ENCODE assay signal across 20 cellular contexts in genomic region chr13:94395889-94396288, GRCh38.
DNase-seq lines count a peak whose midpoint lies in the region; ATAC-seq and TF ChIP-seq lines count a peak whose summit lies in the region.
"Had no signal": no experiment of that assay in that cellular context is flagged by ENCODE, and none has a peak within 500 bp of the region (broad histone marks: within the 10 kb centered on the region; RNA-seq: fewer than 3 reads in every experiment).

No MANE protein-coding gene starts in this region.

- H3K4me3 ChIP-seq in testis, result no peak overlapping the region
- H3K4me3 ChIP-seq: Peyer's patch, SJSA1 had no signal

- H3K27me3 ChIP-seq in testis, result no peaks in the 10 kb centered on the region
- H3K27me3 ChIP-seq: Peyer's patch, SJSA1 had no signal

- H3K9me3 ChIP-seq in testis, result no peaks in the 10 kb centered on the region
- H3K9me3 ChIP-seq: Caco-2, Peyer's patch, SJSA1 had no signal

- WGBS in testis, 2 donors, result 70 to 80% methylated on average over 5 of the region's 5 CpGs

- ATAC-seq in GM18511 (IDR thresholded peaks at IDR 0.05; ENCODE audit: unreplicated experiment) (peak; percentile 48), left ventricle myocardium superior (peak; percentile 79), HG03342 (IDR thresholded peaks at IDR 0.05; ENCODE audit: unreplicated experiment) (no peak)

- intact Hi-C loops in left ventricle myocardium superior (cut with micrococcal nuclease), result no loop called here
- intact Hi-C loops in testis (cut with DNase I; ENCODE audit: low total_unique reads), result no loop called here

- TF ChIP-seq CTCF in testis (IDR thresholded peaks at IDR 0.05), result no peak

- H3K27ac ChIP-seq in testis, result no peak overlapping the region
- H3K27ac ChIP-seq: Peyer's patch, SJSA1 had no signal

- TF ChIP-seq POLR2A in testis (IDR thresholded peaks at IDR 0.05), result no peak

- no peaks in the 10 kb centered on the region for H3K4me1 ChIP-seq in testis
- H3K4me1 ChIP-seq: Caco-2, Peyer's patch, SJSA1 had no signal

- no peaks in the 10 kb centered on the region for H3K36me3 ChIP-seq in testis (ENCODE audit: low read depth, missing control alignments)
- H3K36me3 ChIP-seq: Peyer's patch, SJSA1 had no signal

- DNase-seq in MV-4-11 (lab: John Stamatoyannopoulos, UW) (peak; percentile 2), left ventricle myocardium superior (no peak), testis (peak; percentile 23), NCI-H510A (lab: John Stamatoyannopoulos, UW) (no peak)
- DNase-seq in stimulated activated CD8-positive, alpha-beta memory T cell treated with anti-CD3 and anti-CD28 coated beads, Interleukin-4, amount 100 ng/mL, for 48 hours, result no peak
- DNase-seq: Caco-2; CD4-positive, alpha-beta memory T cell; DMS 273 treated with DMSO at 0.1 percent for 48 hours; DMS79 treated with DMSO at 0.1 percent for 48 hours; MM.1S; NCI-H1092 treated with DMSO at 0.1 percent for 48 hours; NCI-H146; NCI-H2029 treated with DMSO at 0.1 percent for 48 hours; NCI-H345; NCI-H524 treated with DMSO at 0.1 percent for 48 hours; NCI-H82; Peyer's patch had no signal

Comparison
In these comparisons a context has a peak if more than half of its experiments do, and no peak if none do; other contexts are left out.
1. DNase-seq: peak in MV-4-11 (single experiment) and testis (single experiment); none in left ventricle myocardium superior (single experiment), NCI-H510A (single experiment) and stimulated activated CD8-positive, alpha-beta memory T cell treated with anti-CD3 and anti-CD28 coated beads, Interleukin-4, amount 100 ng/mL, for 48 hours (single experiment).